8 cellular contexts compared by ENCODE assay signal in the genomic region with DNA sequence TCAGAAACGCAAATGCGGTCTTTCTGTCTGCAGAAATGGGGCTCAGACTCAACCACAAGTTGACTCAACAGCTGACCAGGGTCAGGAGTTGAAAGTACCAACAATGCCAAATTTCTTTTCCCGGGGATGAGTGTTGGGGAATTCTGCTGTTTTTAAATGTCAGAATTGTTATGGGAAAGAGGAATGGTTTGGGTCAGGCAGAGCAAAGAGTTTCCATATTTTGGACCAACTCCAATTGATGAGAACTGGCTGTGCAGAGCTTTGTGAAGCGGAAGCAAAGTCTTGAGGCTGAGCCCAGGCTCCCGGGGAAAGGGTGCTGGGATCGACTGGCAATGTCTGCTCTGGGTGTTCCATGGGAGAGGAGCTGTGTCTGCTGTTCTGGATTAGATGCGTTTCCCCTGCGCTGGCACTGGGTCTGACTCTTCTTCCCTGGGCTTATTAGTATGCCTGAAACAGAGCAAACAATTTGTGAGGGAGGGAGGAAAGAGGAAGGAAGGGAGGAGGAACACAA.
DNase-seq lines count a peak whose midpoint lies in the region; FAIRE-seq and TF ChIP-seq lines count a peak whose summit lies in the region.

No MANE protein-coding gene starts in this region.

- no peak overlapping the region for H3K4me3 ChIP-seq in astrocyte of the spinal cord (ENCODE audit: low read depth, low read length)

- DNase-seq in NCI-H146 (lab: John Stamatoyannopoulos, UW) (peak; percentile 21), NCI-H146 treated with DMSO at 0.1 percent for 48 hours (lab: John Stamatoyannopoulos, UW; ENCODE audit: unreplicated experiment) (no peak), astrocyte of the spinal cord (ENCODE audit: low read depth, low spot score) (peak; percentile 94), kidney tubule cell (ENCODE audit: low spot score) (peak; percentile 50), stromal cell of bone marrow (ENCODE audit: low read depth) (peak; percentile 95), GM19239 (ENCODE audit: insufficient read length, low spot score) (no peak), OCI-M1 (lab: John Stamatoyannopoulos, UW) (no peak), HK-2 (ENCODE audit: unreplicated experiment) (no peak)

- no peak for FAIRE-seq in GM19239 (lab: Jason Lieb, UNC)

- in situ Hi-C loops in astrocyte of the spinal cord (cut with HindIII; ENCODE audit: low sequenced_read_pairs), result loop anchor here (10.0 kb wide), 1 partner anchor 100 kb away; no protein-coding TSS in a partner anchor

- no peak for TF ChIP-seq CTCF in astrocyte of the spinal cord (IDR thresholded peaks at IDR 0.05; ENCODE audit: low read depth, low read length)

Comparison
In these comparisons a context has a peak if more than half of its experiments do, and no peak if none do; other contexts are left out.
1. DNase-seq: peak in NCI-H146 (single experiment), astrocyte of the spinal cord (single experiment), kidney tubule cell (single experiment) and stromal cell of bone marrow (single experiment); none in NCI-H146 treated with DMSO at 0.1 percent for 48 hours (single experiment), GM19239 (single experiment), OCI-M1 (single experiment) and HK-2 (single experiment).